17 cellular contexts compared by ENCODE assay signal in the genomic region with DNA sequence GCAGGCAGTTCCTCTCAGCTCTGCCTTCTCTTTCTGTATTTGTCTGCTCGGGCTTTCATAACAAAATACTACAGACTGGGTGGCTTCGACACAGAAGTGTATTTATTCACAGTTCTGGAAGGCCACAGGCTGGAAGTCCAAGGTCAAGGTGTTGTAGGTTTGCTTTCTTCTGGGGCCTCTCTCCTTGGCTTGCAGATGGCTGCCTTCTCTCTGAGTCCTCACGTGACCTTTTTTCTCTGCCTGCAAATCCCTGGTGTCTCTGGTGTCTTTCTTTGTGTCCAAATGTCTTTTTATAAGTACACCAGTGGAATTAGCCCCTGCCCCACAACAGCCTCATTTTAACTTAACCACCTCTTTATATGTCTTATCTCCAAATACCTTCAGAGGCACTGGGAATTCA.
A peak's percentile ranks its signal among the peaks of the same experiment; 100 is the strongest.
DNase-seq lines count a peak whose midpoint lies in the region; ATAC-seq and TF ChIP-seq lines count a peak whose summit lies in the region.
"Had no signal": no experiment of that assay in that cellular context is flagged by ENCODE, and none has a peak within 500 bp of the region (broad histone marks: within the 10 kb centered on the region; RNA-seq: fewer than 3 reads in every experiment).

No MANE protein-coding gene starts in this region.

- no peak overlapping the region for H3K4me3 ChIP-seq in HEK293 (ENCODE audit: low read depth, low read length)
- H3K4me3 ChIP-seq in right lobe of liver = no peak overlapping the region
- H3K4me3 ChIP-seq: A549; BLaER1 treated with 17β-estradiol and CSF1 and Interleukin-3, amounts not matched to agents 10 nM and 100 nM had no signal

- H3K9me3 Mint-ChIP-seq in mesothelial cell of epicardium = no peaks in the 10 kb centered on the region
- H3K9me3 Mint-ChIP-seq in type B pancreatic cell = peaks cover 15% of the 10 kb centered on the region
- H3K9me3 Mint-ChIP-seq: CD4-positive, alpha-beta T cell; CD8-positive, alpha-beta T cell had no signal

- H3K27me3 Mint-ChIP-seq in mesothelial cell of epicardium (ENCODE audit: low read depth) (no peaks in the 10 kb centered on the region), type B pancreatic cell (peaks cover 5% of the 10 kb centered on the region)
- H3K27me3 Mint-ChIP-seq: B cell had no signal

- H3K36me3 Mint-ChIP-seq in mesothelial cell of epicardium (peaks cover 3% of the 10 kb centered on the region), type B pancreatic cell (no peaks in the 10 kb centered on the region)
- H3K36me3 Mint-ChIP-seq: CD8-positive, alpha-beta T cell had no signal

- H3K27ac ChIP-seq in HEK293 (ENCODE audit: extremely low read depth, low read depth, low read length) (no peak overlapping the region), right lobe of liver (no peak overlapping the region)
- H3K27ac ChIP-seq: 22Rv1; BLaER1 treated with 17β-estradiol and CSF1 and Interleukin-3, amounts not matched to agents 10 nM and 100 nM; C4-2B had no signal

- DNase-seq in mesothelial cell of epicardium (ENCODE audit: low spot score in 2 of 2, unreplicated experiment in 2 of 2) (no peak), type B pancreatic cell (ENCODE audit: extremely low spot score, unreplicated experiment) (no peak), right lobe of liver (no peak), retina (no peak)
- DNase-seq: AML-193; Caco-2; Calu3; CD4-positive, alpha-beta T cell; CD8-positive, alpha-beta T cell; DMS79 treated with DMSO at 0.1 percent for 48 hours; GF-D8 had no signal

- H3K36me3 ChIP-seq in HEK293 (ENCODE audit: control insufficient read depth in 2 of 2, insufficient read depth in 1 of 2, low read length in 2 of 2) (no peaks in the 10 kb centered on the region), right lobe of liver (no peaks in the 10 kb centered on the region)
- H3K36me3 ChIP-seq: BLaER1 treated with 17β-estradiol and CSF1 and Interleukin-3, amounts not matched to agents 10 nM and 100 nM had no signal

- no peaks in the 10 kb centered on the region for H3K27me3 ChIP-seq in right lobe of liver
- H3K27me3 ChIP-seq: BLaER1 treated with 17β-estradiol and CSF1 and Interleukin-3, amounts not matched to agents 10 nM and 100 nM had no signal

- H3K27ac Mint-ChIP-seq in mesothelial cell of epicardium (peak overlapping the region; percentile 1), type B pancreatic cell (no peak overlapping the region)
- H3K27ac Mint-ChIP-seq: B cell; CD4-positive, alpha-beta T cell; CD8-positive, alpha-beta T cell had no signal

- CTCF ChIA-PET in HEK293 (lab: Yijun Ruan, JAX) = no interaction called here

- H3K4me1 Mint-ChIP-seq in mesothelial cell of epicardium = peaks cover 22% of the 10 kb centered on the region
- H3K4me1 Mint-ChIP-seq in type B pancreatic cell (ENCODE audit: unreplicated experiment) = peaks cover 21% of the 10 kb centered on the region
- H3K4me1 Mint-ChIP-seq: B cell had no signal

- TF ChIP-seq CTCF in HEK293 (tag by site-specific recombination; IDR thresholded peaks at IDR 0.05) (no peak), mesothelial cell of epicardium (IDR thresholded peaks at IDR 0.05; ENCODE audit: unreplicated experiment) (no peak), type B pancreatic cell (conservative IDR thresholded peaks at IDR 0.05) (no peak), right lobe of liver (IDR thresholded peaks at IDR 0.05) (no peak)

- POLR2A ChIA-PET in HEK293 (lab: Yijun Ruan, JAX) = no interaction called here

- H3K9me3 ChIP-seq in HEK293 (ENCODE audit: control insufficient read depth, insufficient read depth, low read depth, low read length) (no peaks in the 10 kb centered on the region), right lobe of liver (no peaks in the 10 kb centered on the region)
- H3K9me3 ChIP-seq: A549; BLaER1 treated with 17β-estradiol and CSF1 and Interleukin-3, amounts not matched to agents 10 nM and 100 nM; Caco-2 had no signal

- H3K4me3 Mint-ChIP-seq in mesothelial cell of epicardium (no peak overlapping the region), type B pancreatic cell (peak overlapping the region; percentile 24)
- H3K4me3 Mint-ChIP-seq: B cell; CD4-positive, alpha-beta T cell; CD8-positive, alpha-beta T cell had no signal

- no peak for ATAC-seq in right lobe of liver
- ATAC-seq: A549; CD8-positive, alpha-beta T cell had no signal

- H3K4me1 ChIP-seq in HEK293 (ENCODE audit: control insufficient read depth, insufficient read depth, low read length) (no peaks in the 10 kb centered on the region), right lobe of liver (no peaks in the 10 kb centered on the region)
- H3K4me1 ChIP-seq: BLaER1 treated with 17β-estradiol and CSF1 and Interleukin-3, amounts not matched to agents 10 nM and 100 nM; Caco-2 had no signal

- intact Hi-C loops in right lobe of liver (cut with DNase I) = no loop called here

- no peak for TF ChIP-seq POLR2A in right lobe of liver (IDR thresholded peaks at IDR 0.05)

- 52% methylated on average over 3 of the region's 3 CpGs for WGBS in right lobe of liver (ENCODE audit: insufficient coverage, low coverage, low lambda C conversion rate, missing lambda C conversion rate)

TF ChIP-seq in HEK293, 187 proteins besides CTCF, POLR2A, EP300 and RAD21:
- TF ChIP-seq ZNF548 (tag by site-specific recombination; IDR thresholded peaks at IDR 0.05) = peak; percentile 67; the same call in 1 of the 2 replicates
- no peak for TF ChIP-seq ZNF114 (tag by site-specific recombination; IDR thresholded peaks at IDR 0.05)
- TF ChIP-seq ZNF776 (tag by site-specific recombination; IDR thresholded peaks at IDR 0.05; ENCODE audit: borderline replicate concordance) = no peak
TF ChIP-seq in HEK293: peak in this region for 1.
